ENCODE assay signal across 11 cellular contexts in the genomic region with DNA sequence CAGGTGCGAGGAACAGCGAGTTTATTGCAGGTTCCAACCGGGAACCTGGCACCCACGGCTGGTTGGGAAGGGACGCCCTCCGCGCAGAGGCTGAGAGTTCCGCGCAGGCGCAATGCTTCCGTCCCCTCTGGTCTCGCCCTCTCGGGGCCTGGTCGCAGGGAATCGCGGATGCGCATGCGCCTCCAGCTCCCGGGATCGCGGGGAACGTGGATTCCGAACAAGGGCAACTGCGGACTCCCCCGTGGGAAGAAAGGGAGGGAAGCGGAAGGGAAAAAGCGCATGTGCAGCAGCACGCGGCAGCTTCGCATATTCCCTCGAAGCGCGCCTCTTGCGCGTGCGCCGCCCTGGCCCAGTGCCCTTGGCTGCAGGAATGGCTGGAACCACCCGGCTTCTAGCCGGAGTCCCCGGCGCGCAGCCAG. TPM values are rescaled to one million over a fixed set of nuclear protein-coding genes. Genes with fewer than 3 reads are reported as not detected.
DNase-seq lines count a peak whose midpoint lies in the region; TF ChIP-seq lines count a peak whose summit lies in the region.
"Had no signal": no experiment of that assay in that cellular context is flagged by ENCODE, and none has a peak within 500 bp of the region (broad histone marks: within the 10 kb centered on the region; RNA-seq: fewer than 3 reads in every experiment).

No MANE protein-coding gene starts in this region.

- peaks cover 0 to 3% of the 10 kb centered on the region in 2 donors for H3K27me3 Mint-ChIP-seq in CD8-positive, alpha-beta memory T cell
- H3K27me3 Mint-ChIP-seq in immature natural killer cell (ENCODE audit: low read depth in 3 of 3): peaks cover 3 to 7% (median 4%) of the 10 kb centered on the region in 3 donors

- H3K27ac Mint-ChIP-seq in CD8-positive, alpha-beta memory T cell: peak overlapping the region in 1 of 8 donors; percentile 25
- H3K27ac Mint-ChIP-seq in immature natural killer cell: no peak overlapping the region

- H3K36me3 Mint-ChIP-seq in CD8-positive, alpha-beta memory T cell: peaks cover 0 to 11% (median under 1%) of the 10 kb centered on the region in 3 donors
- H3K36me3 Mint-ChIP-seq in immature natural killer cell: peaks cover 0 to 2% (median 0%) of the 10 kb centered on the region in 3 donors

- H3K4me3 Mint-ChIP-seq in CD8-positive, alpha-beta memory T cell: peak overlapping the region in 5 of 7 donors; percentile 42 to 73 (median 64)
- H3K4me3 Mint-ChIP-seq in immature natural killer cell: peak overlapping the region; percentile 10 to 81 (median 72)

- CTCF ChIA-PET in CD8-positive, alpha-beta memory T cell (lab: Charles Lee): no interaction called here
- CTCF ChIA-PET in GM10248 (lab: Yijun Ruan, JAX): interaction anchor here (1.0 to 1.1 kb wide), 2 partner anchors 23 to 102 kb away, joined by 3 read pairs; no protein-coding TSS in a partner anchor

- no peak overlapping the region for H3K27ac ChIP-seq in CD8-positive, alpha-beta memory T cell (ENCODE audit: low read depth, low read length)
- no peak overlapping the region for H3K27ac ChIP-seq in brain microvascular endothelial cell

- POLR2A ChIA-PET in CD8-positive, alpha-beta memory T cell (lab: Charles Lee): no interaction called here
- POLR2A ChIA-PET in GM10248 (lab: Yijun Ruan, JAX): no interaction called here

- H3K4me1 Mint-ChIP-seq in CD8-positive, alpha-beta memory T cell: peaks cover 20 to 35% (median 26%) of the 10 kb centered on the region in 3 donors
- H3K4me1 Mint-ChIP-seq in immature natural killer cell: peaks cover 22 to 28% of the 10 kb centered on the region in 2 donors

- H3K36me3 ChIP-seq in CD8-positive, alpha-beta memory T cell (ENCODE audit: insufficient read depth, low read length): no peaks in the 10 kb centered on the region
- H3K36me3 ChIP-seq in brain microvascular endothelial cell (replicated peaks): no peaks in the 10 kb centered on the region

- peaks cover 21% of the 10 kb centered on the region for H3K4me1 ChIP-seq in CD8-positive, alpha-beta memory T cell (ENCODE audit: insufficient read depth, low read length)

- in situ Hi-C loops in brain microvascular endothelial cell (cut with HindIII; ENCODE audit: low pct_ligation_motif_present, low sequenced_read_pairs): no loop called here

- H3K9me3 ChIP-seq in CD8-positive, alpha-beta memory T cell (ENCODE audit: low read length): no peaks in the 10 kb centered on the region

- H3K27me3 ChIP-seq in CD8-positive, alpha-beta memory T cell (ENCODE audit: insufficient read depth, low read length, poor library complexity, severe bottlenecking): no peaks in the 10 kb centered on the region
- no peaks in the 10 kb centered on the region for H3K27me3 ChIP-seq in brain microvascular endothelial cell (replicated peaks)

- DNase-seq in CD8-positive, alpha-beta memory T cell: no peak
- peak; percentile 14 for DNase-seq in brain microvascular endothelial cell
- peak in 1 of 3 donors; percentile 24 for DNase-seq in immature natural killer cell
- peak; percentile 82 for DNase-seq in retina
- DNase-seq in GM10248 (ENCODE audit: extremely low spot score): no peak
- no peak for DNase-seq in activated CD8-positive, alpha-beta memory T cell treated with anti-CD3 and anti-CD28 coated beads for 24 hours
- no peak for DNase-seq in A172 (ENCODE audit: low spot score)
- DNase-seq in NCI-H2081 (lab: John Stamatoyannopoulos, UW): no peak
- DNase-seq: DMS79, Karpas-422 had no signal

- TF ChIP-seq CTCF in brain microvascular endothelial cell (IDR thresholded peaks at IDR 0.05; ENCODE audit: low read depth, low read length, missing control alignments) (no peak), GM10248 (IDR thresholded peaks at IDR 0.05; ENCODE audit: control extremely low read depth, extremely low read depth, low read depth, missing control alignments) (no peak)

- no peak overlapping the region for H3K4me3 ChIP-seq in CD8-positive, alpha-beta memory T cell (ENCODE audit: low read length)
- no peak overlapping the region for H3K4me3 ChIP-seq in brain microvascular endothelial cell (ENCODE audit: low read depth, low read length)

- H3K9me3 Mint-ChIP-seq in CD8-positive, alpha-beta memory T cell: no peaks in the 10 kb centered on the region
- no peaks in the 10 kb centered on the region for H3K9me3 Mint-ChIP-seq in immature natural killer cell
- H3K9me3 Mint-ChIP-seq: brain had no signal

RNA-seq across cellular contexts. Expression of gene TSSK6, which starts 1.1 kb away (rescaled TPM):
- total RNA-seq in CD8-positive, alpha-beta memory T cell: 1 to 10 TPM; 3.1 to 3.4 TPM
- polyA plus RNA-seq in CD8-positive, alpha-beta memory T cell: 1.4 TPM
- polyA plus RNA-seq in immature natural killer cell: under 1 TPM in 2 of 3 donors, not detected in 1; 0.66 to 0.96 TPM
- 0.26 and 0.88 TPM in 2 replicates for total RNA-seq in A172 (2014; rRNA removed; shearing (Covaris generic))

RNA-seq across cellular contexts. Expression of gene NDUFA13, which starts 1.8 kb away (rescaled TPM):
- 100 to 1,000 TPM; 337 to 341 TPM for total RNA-seq in CD8-positive, alpha-beta memory T cell
- polyA plus RNA-seq in CD8-positive, alpha-beta memory T cell: 334 TPM
- polyA plus RNA-seq in immature natural killer cell: 100 to 1,000 TPM; 242 to 566 (median 301) TPM
- 43.2 and 101 TPM in 2 replicates for total RNA-seq in A172 (2014; rRNA removed; shearing (Covaris generic))

RNA-seq across cellular contexts. Expression of gene YJEFN3, which starts 14.5 kb away (rescaled TPM):
- total RNA-seq in CD8-positive, alpha-beta memory T cell: 1 to 10 TPM; 6.5 to 7.5 TPM
- polyA plus RNA-seq in CD8-positive, alpha-beta memory T cell: not detected
- polyA plus RNA-seq in immature natural killer cell: under 1 TPM in 1 of 3 donors, not detected in 2; 0.21 TPM
- total RNA-seq in A172 (2014; rRNA removed; shearing (Covaris generic)): 0.62 and 1.1 TPM in 2 replicates

RNA-seq across cellular contexts. Expression of gene CILP2, which starts 23.8 kb away (rescaled TPM):
- total RNA-seq in CD8-positive, alpha-beta memory T cell: under 1 TPM; 0.07 to 0.11 TPM
- 0.33 TPM for polyA plus RNA-seq in CD8-positive, alpha-beta memory T cell
- not detected for polyA plus RNA-seq in immature natural killer cell
- total RNA-seq in A172 (2014; rRNA removed; shearing (Covaris generic)): 0.02 and 0.05 TPM in 2 replicates

Comparison
In these comparisons a context has a peak if more than half of its experiments do, and no peak if none do; other contexts are left out.
1. DNase-seq: peak in brain microvascular endothelial cell (single experiment) and retina (single experiment); none in CD8-positive, alpha-beta memory T cell (0 of 5), GM10248 (single experiment), activated CD8-positive, alpha-beta memory T cell treated with anti-CD3 and anti-CD28 coated beads for 24 hours (single experiment), A172 (single experiment) and NCI-H2081 (0 of 2).